37 cellular contexts compared by ENCODE assay signal in genomic region chr3:186077466-186077865, GRCh38.
"Had no signal": no experiment of that assay in that cellular context is flagged by ENCODE, and none has a peak within 500 bp of the region (broad histone marks: within the 10 kb centered on the region; RNA-seq: fewer than 3 reads in every experiment).

No MANE protein-coding gene starts in this region.

- H3K9me3 Mint-ChIP-seq: activated T-helper 17 cell treated with anti-CD3 and anti-CD28 coated beads, Interleukin-2, amount 50 U/mL, for 72 hours; T-helper 2 cell treated with Interferon-gamma antibody and Interleukin-4, amounts not matched to agents 5 μg/mL and 100 μg/mL, for 36 hours had no signal

- H3K27ac ChIP-seq: adrenal gland, body of pancreas, brain microvascular endothelial cell, breast epithelium, VCaP had no signal

- H3K36me3 ChIP-seq: breast epithelium had no signal

- ATAC-seq: activated CD4-positive, alpha-beta T cell treated with anti-CD3 and anti-CD28 coated beads for 36 hours; activated CD4-positive, CD25-positive, alpha-beta regulatory T cell treated with anti-CD3 and anti-CD28 coated beads, Interleukin-2, amount 50 U/mL, for 24 hours; activated CD8-positive, alpha-beta T cell treated with anti-CD3 and anti-CD28 coated beads for 36 hours; activated naive CD4-positive, alpha-beta T cell treated with anti-CD3 and anti-CD28 coated beads, Interleukin-2, amount 50 U/mL, for 72 hours; activated T-cell treated with anti-CD3 and anti-CD28 coated beads, Interleukin-2, amount 50 U/mL, for 4 hours; activated T-cell treated with anti-CD3 and anti-CD28 coated beads, Interleukin-2, amount 50 U/mL, for 72 hours; activated T-helper 17 cell treated with anti-CD3 and anti-CD28 coated beads, Interleukin-2, amount 50 U/mL, for 72 hours; body of pancreas had no signal

- H3K4me3 Mint-ChIP-seq: activated CD4-positive, alpha-beta memory T cell treated with anti-CD3 and anti-CD28 coated beads for 36 hours; activated CD4-positive, alpha-beta T cell treated with anti-CD3 and anti-CD28 coated beads for 36 hours; activated CD4-positive, alpha-beta T cell treated with anti-CD3 and anti-CD28 coated beads, Interleukin-2, amount 10 ng/mL, durations not matched to agents 7 days and 5 days; activated CD8-positive, alpha-beta T cell treated with anti-CD3 and anti-CD28 coated beads for 36 hours; activated naive CD4-positive, alpha-beta T cell treated with anti-CD3 and anti-CD28 coated beads for 36 hours; activated naive CD8-positive, alpha-beta T cell treated with anti-CD3 and anti-CD28 coated beads for 36 hours; activated T-cell treated with anti-CD3 and anti-CD28 coated beads, Interleukin-2, amount 50 U/mL, for 4 hours; activated T-cell treated with anti-CD3 and anti-CD28 coated beads, Interleukin-2, amount 50 U/mL, for 72 hours; activated T-helper 1 cell treated with anti-CD3 and anti-CD28 coated beads, Interleukin-12 subunit alpha, Interleukin-12 subunit beta, Interleukin-2, Interleukin-4 antibody, amounts not matched to agents 30 ng/mL and 10 ng/mL and 1 ng/mL, durations not matched to agents 14 hours and 24 hours and 36 hours; activated T-helper 17 cell treated with anti-CD3 and anti-CD28 coated beads, Interleukin-2, amount 50 U/mL, for 72 hours; T-helper 1 cell treated with Interleukin-12 subunit alpha and Interleukin-12 subunit beta and Interleukin-4 antibody, amounts not matched to agents 30 μg/mL and 1 μg/mL, for 36 hours; T-helper 2 cell treated with Interferon-gamma antibody and Interleukin-4, amounts not matched to agents 5 μg/mL and 100 μg/mL, for 36 hours had no signal

- H3K4me1 Mint-ChIP-seq: activated CD4-positive, alpha-beta T cell treated with anti-CD3 and anti-CD28 coated beads for 36 hours; activated CD4-positive, alpha-beta T cell treated with anti-CD3 and anti-CD28 coated beads, Interleukin-2, amount 10 ng/mL, durations not matched to agents 7 days and 5 days; activated naive CD8-positive, alpha-beta T cell treated with anti-CD3 and anti-CD28 coated beads for 36 hours; activated T-helper 17 cell treated with anti-CD3 and anti-CD28 coated beads, Interleukin-2, amount 50 U/mL, for 72 hours had no signal

- FAIRE-seq: astrocyte, TTC549 had no signal

- H3K4me3 ChIP-seq: adrenal gland, body of pancreas, breast epithelium had no signal

- H3K27me3 ChIP-seq: adrenal gland, body of pancreas, brain microvascular endothelial cell, breast epithelium had no signal

- H3K4me1 ChIP-seq: body of pancreas, breast epithelium had no signal

- H3K36me3 Mint-ChIP-seq: activated naive CD8-positive, alpha-beta T cell treated with anti-CD3 and anti-CD28 coated beads for 36 hours had no signal

- H3K9me3 ChIP-seq: adrenal gland, body of pancreas had no signal

- H3K27ac Mint-ChIP-seq: activated CD4-positive, alpha-beta memory T cell treated with anti-CD3 and anti-CD28 coated beads for 36 hours; activated CD4-positive, alpha-beta T cell treated with anti-CD3 and anti-CD28 coated beads for 36 hours; activated CD4-positive, alpha-beta T cell treated with anti-CD3 and anti-CD28 coated beads, Interleukin-2, amount 10 ng/mL, durations not matched to agents 7 days and 5 days; activated CD8-positive, alpha-beta T cell treated with anti-CD3 and anti-CD28 coated beads for 36 hours; activated naive CD4-positive, alpha-beta T cell treated with anti-CD3 and anti-CD28 coated beads for 36 hours; activated naive CD4-positive, alpha-beta T cell treated with anti-CD3 and anti-CD28 coated beads, Interleukin-2, amount 50 U/mL, for 72 hours; activated naive CD8-positive, alpha-beta T cell treated with anti-CD3 and anti-CD28 coated beads for 36 hours; activated T-cell treated with anti-CD3 and anti-CD28 coated beads, Interleukin-2, amount 50 U/mL, for 72 hours; activated T-helper 1 cell treated with anti-CD3 and anti-CD28 coated beads, Interleukin-12 subunit alpha, Interleukin-12 subunit beta, Interleukin-2, Interleukin-4 antibody, amounts not matched to agents 30 ng/mL and 10 ng/mL and 1 ng/mL, durations not matched to agents 14 hours and 24 hours and 36 hours; activated T-helper 17 cell treated with anti-CD3 and anti-CD28 coated beads, Interleukin-2, amount 50 U/mL, for 72 hours; T-helper 1 cell treated with Interleukin-12 subunit alpha and Interleukin-12 subunit beta and Interleukin-4 antibody, amounts not matched to agents 30 μg/mL and 1 μg/mL, for 36 hours; T-helper 2 cell treated with Interferon-gamma antibody and Interleukin-4, amounts not matched to agents 5 μg/mL and 100 μg/mL, for 36 hours had no signal

- DNase-seq: activated CD4-positive, alpha-beta memory T cell treated with anti-CD3 and anti-CD28 coated beads for 36 hours; activated CD4-positive, alpha-beta T cell treated with anti-CD3 and anti-CD28 coated beads for 1 hour; activated CD4-positive, alpha-beta T cell treated with anti-CD3 and anti-CD28 coated beads for 36 hours; activated CD4-positive, alpha-beta T cell treated with anti-CD3 and anti-CD28 coated beads for 48 hours; activated CD4-positive, alpha-beta T cell treated with anti-CD3 and anti-CD28 coated beads, Interleukin-2, amount 10 ng/mL, durations not matched to agents 7 days and 5 days; activated CD4-positive, alpha-beta T cell treated with anti-CD3 and anti-CD28 coated beads, Interleukin-2, amount 50 U/mL, for 4 hours; activated CD4-positive, CD25-positive, alpha-beta regulatory T cell; activated CD8-positive, alpha-beta memory T cell treated with anti-CD3 and anti-CD28 coated beads, Interleukin-2, amount 50 U/mL, for 4 hours; activated CD8-positive, alpha-beta T cell treated with anti-CD3 and anti-CD28 coated beads for 36 hours; activated effector memory CD4-positive, alpha-beta T cell treated with anti-CD3 and anti-CD28 coated beads, Interleukin-2, amount 50 U/mL, for 16 hours; activated gamma-delta T cell treated with Interleukin-2 at 50 U/mL for 16 hours; activated naive CD4-positive, alpha-beta T cell; activated naive CD4-positive, alpha-beta T cell treated with anti-CD3 and anti-CD28 coated beads for 36 hours; activated naive CD4-positive, alpha-beta T cell treated with anti-CD3 and anti-CD28 coated beads, Interleukin-2, amount 50 U/mL, for 16 hours; activated naive CD8-positive, alpha-beta T cell treated with anti-CD3 and anti-CD28 coated beads for 36 hours; activated T-cell treated with anti-CD3 and anti-CD28 coated beads for 4 hours; activated T-cell treated with anti-CD3 and anti-CD28 coated beads, Interleukin-2, amount 50 U/mL, for 1 hour; activated T-cell treated with anti-CD3 and anti-CD28 coated beads, Interleukin-2, amount 50 U/mL, for 4 hours; activated T-cell treated with anti-CD3 and anti-CD28 coated beads, Interleukin-2, amount 50 U/mL, for 72 hours; adrenal gland; amniotic stem cell; aorta; body of pancreas; brain microvascular endothelial cell; central memory CD4-positive, alpha-beta T cell; T-helper 2 cell; T-helper 9 cell had no signal
